In genomic region chr1:213892471-213892870, GRCh38 we compare ENCODE assay signal across 18 cellular contexts.
"Had no signal": no experiment of that assay in that cellular context is flagged by ENCODE, and none has a peak within 500 bp of the region (broad histone marks: within the 10 kb centered on the region; RNA-seq: fewer than 3 reads in every experiment).

No MANE protein-coding gene starts in this region.

- H3K4me1 ChIP-seq: parathyroid adenoma, stomach, thyroid gland had no signal

- ATAC-seq: left colon; natural killer cell; sciatic nerve; stimulated activated effector memory CD8-positive, alpha-beta T cell treated with anti-CD3 and anti-CD28 coated beads, Interleukin-12 subunit alpha, Interleukin-12 subunit beta, amount 100 ng/mL, for 72 hours had no signal

- H3K79me2 ChIP-seq: parathyroid adenoma had no signal

- H3K9me3 ChIP-seq: neutrophil, stomach, thyroid gland had no signal

- H3K4me3 ChIP-seq: lung, stomach, thyroid gland had no signal

- H3K27me3 ChIP-seq: neutrophil, stomach, thyroid gland had no signal

- H3K9ac ChIP-seq: parathyroid adenoma had no signal

- H3K27me3 Mint-ChIP-seq: progenitor cell of endocrine pancreas had no signal

- H3K36me3 Mint-ChIP-seq: memory B cell; natural killer cell; stimulated activated effector memory CD8-positive, alpha-beta T cell treated with anti-CD3 and anti-CD28 coated beads, Interleukin-12 subunit alpha, Interleukin-12 subunit beta, amount 100 ng/mL, for 72 hours had no signal

- H3K27ac ChIP-seq: neutrophil, parathyroid adenoma, stomach, thyroid gland had no signal

- H3K27ac Mint-ChIP-seq: memory B cell; natural killer cell; progenitor cell of endocrine pancreas; stimulated activated effector memory CD8-positive, alpha-beta T cell treated with anti-CD3 and anti-CD28 coated beads, Interleukin-12 subunit alpha, Interleukin-12 subunit beta, amount 100 ng/mL, for 72 hours had no signal

- H3K4me1 Mint-ChIP-seq: memory B cell; natural killer cell; stimulated activated effector memory CD8-positive, alpha-beta T cell treated with anti-CD3 and anti-CD28 coated beads, Interleukin-12 subunit alpha, Interleukin-12 subunit beta, amount 100 ng/mL, for 72 hours had no signal

- H2AFZ ChIP-seq: parathyroid adenoma had no signal

- DNase-seq: dorsolateral prefrontal cortex; effector CD4-positive, alpha-beta T cell; hippocampal formation; left colon; natural killer cell; stimulated activated CD4-positive, alpha-beta T cell treated with anti-CD3 and anti-CD28 coated beads, Interleukin-2, amount 100 ng/mL, for 24 hours; stimulated activated CD4-positive, alpha-beta T cell treated with anti-CD3 and anti-CD28 coated beads, Interleukin-4, amount 100 ng/mL, for 24 hours; stimulated activated naive CD4-positive, alpha-beta T cell treated with Interleukin-2 at 50 U/mL for 16 hours; stomach; thyroid gland; trophoblast cell had no signal

- H3K36me3 ChIP-seq: neutrophil, stomach, thyroid gland had no signal

- H3K4me3 Mint-ChIP-seq: memory B cell; natural killer cell; stimulated activated effector memory CD8-positive, alpha-beta T cell treated with anti-CD3 and anti-CD28 coated beads, Interleukin-12 subunit alpha, Interleukin-12 subunit beta, amount 100 ng/mL, for 72 hours had no signal
